ENCODE assay signal across 19 cellular contexts in the genomic region with DNA sequence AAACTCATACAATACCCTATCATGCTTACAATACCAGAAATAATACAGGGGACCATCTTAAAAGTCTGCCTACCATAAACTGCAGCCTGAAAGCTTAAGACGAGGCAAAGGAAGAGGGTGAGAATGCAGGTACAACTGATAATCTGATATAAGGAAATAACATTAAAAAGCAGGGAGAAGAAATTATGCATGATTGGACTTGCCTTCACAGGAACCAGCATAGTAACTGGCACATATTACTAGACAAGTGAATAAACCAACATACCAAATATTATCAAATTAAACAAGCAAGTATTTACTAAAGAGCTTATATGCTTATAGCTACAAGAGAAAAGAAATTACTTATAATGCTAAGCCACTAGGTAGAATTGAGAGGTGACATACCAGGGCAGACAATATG.
"Had no signal": no experiment of that assay in that cellular context is flagged by ENCODE, and none has a peak within 500 bp of the region (broad histone marks: within the 10 kb centered on the region; RNA-seq: fewer than 3 reads in every experiment).

No MANE protein-coding gene starts in this region.

- H3K27ac ChIP-seq: heart left ventricle, right atrium auricular region, sigmoid colon, skin epidermis, testis, tibial nerve, upper lobe of right lung had no signal

- H3K4me1 ChIP-seq: right atrium auricular region, upper lobe of right lung had no signal

- H3K36me3 ChIP-seq: heart left ventricle, right atrium auricular region, sigmoid colon, tibial nerve, upper lobe of right lung had no signal

- H3K9me3 ChIP-seq: heart left ventricle, right atrium auricular region, sigmoid colon, testis, tibial nerve, upper lobe of right lung had no signal

- ATAC-seq: heart left ventricle; naive thymus-derived CD4-positive, alpha-beta T cell; stimulated activated naive B cell treated with anti-CD40 and anti-IgM and Interleukin-4, amounts not matched to agents 10 μg/mL and 1 μg/mL and 100 μg/mL, for 72 hours; stimulated activated naive CD8-positive, alpha-beta T cell treated with anti-CD3 and anti-CD28 coated beads, Interleukin-15, amount 100 ng/mL, for 72 hours; upper lobe of right lung had no signal

- FAIRE-seq: frontal cortex had no signal

- H3K4me3 ChIP-seq: heart left ventricle, right atrium auricular region, sigmoid colon, skin epidermis, testis, tibial nerve, upper lobe of right lung had no signal

- DNase-seq: effector memory CD4-positive, alpha-beta T cell; erythroblast; heart left ventricle; hippocampal formation; kidney glomerular epithelial cell; naive thymus-derived CD4-positive, alpha-beta T cell; nephron progenitor cell; posterior cingulate gyrus; sigmoid colon; stimulated activated CD4-positive, alpha-beta T cell treated with anti-CD3 and anti-CD28 coated beads, Interleukin-2, amount 100 ng/mL, for 24 hours; stimulated activated CD4-positive, alpha-beta T cell treated with anti-CD3 and anti-CD28 coated beads, Interleukin-4, amount 100 ng/mL, for 4 hours; stimulated activated naive B cell treated with anti-CD40 and anti-IgM and Interleukin-4, amounts not matched to agents 10 μg/mL and 1 μg/mL and 100 μg/mL, for 72 hours; stimulated activated naive CD8-positive, alpha-beta T cell treated with anti-CD3 and anti-CD28 coated beads, Interleukin-15, amount 100 ng/mL, for 72 hours; testis; upper lobe of right lung had no signal

- H3K27me3 ChIP-seq: heart left ventricle, right atrium auricular region, sigmoid colon, testis, tibial nerve, upper lobe of right lung had no signal
